Comparison of ENCODE assay signal across 20 cellular contexts in the genomic region with DNA sequence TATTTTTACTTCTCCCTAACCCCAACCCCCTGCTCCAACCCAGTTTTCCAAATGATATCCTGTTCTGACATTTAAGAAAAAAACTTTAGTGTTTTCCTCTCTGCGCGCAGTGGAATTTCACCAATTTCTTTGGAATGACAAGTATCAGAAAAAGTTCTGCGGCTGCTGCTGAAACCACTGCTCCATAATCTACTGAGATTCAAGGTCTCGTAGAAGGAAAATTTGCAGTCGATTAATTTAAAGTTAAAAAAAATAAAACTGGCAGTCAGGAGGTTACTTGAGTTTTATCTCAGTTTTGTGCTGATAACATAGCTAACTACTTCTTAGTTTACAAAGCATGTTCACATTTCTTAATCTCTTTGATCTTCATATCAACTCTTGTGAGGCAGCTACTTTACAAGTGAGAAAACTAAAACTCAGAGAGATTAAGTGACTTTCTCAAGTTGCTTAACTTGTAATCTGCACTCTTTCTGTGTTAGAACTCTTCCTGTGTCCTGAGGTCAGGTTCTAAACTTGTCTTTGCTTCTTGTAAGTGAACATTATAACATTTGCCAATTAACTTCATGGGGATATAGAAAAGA. TPM values are rescaled to one million over a fixed set of nuclear protein-coding genes. Genes with fewer than 3 reads are reported as not detected.
DNase-seq lines count a peak whose midpoint lies in the region; TF ChIP-seq lines count a peak whose summit lies in the region.
"Had no signal": no experiment of that assay in that cellular context is flagged by ENCODE, and none has a peak within 500 bp of the region (broad histone marks: within the 10 kb centered on the region; RNA-seq: fewer than 3 reads in every experiment).

No MANE protein-coding gene starts in this region.

- H3K27ac Mint-ChIP-seq in Caco-2 (ENCODE audit: unreplicated experiment) (peak overlapping the region; percentile 27), nephron progenitor cell (peak overlapping the region; percentile 29)
- H3K27ac Mint-ChIP-seq: activated naive CD8-positive, alpha-beta T cell treated with anti-CD3 and anti-CD28 coated beads, Interleukin-2, amount 10 ng/mL, durations not matched to agents 7 days and 5 days; naive thymus-derived CD8-positive, alpha-beta T cell had no signal

- peaks cover 44% of the 10 kb centered on the region for H3K4me1 Mint-ChIP-seq in Caco-2 (ENCODE audit: low read depth, unreplicated experiment)
- peaks cover 13% of the 10 kb centered on the region for H3K4me1 Mint-ChIP-seq in nephron progenitor cell

- H3K9me3 Mint-ChIP-seq in Caco-2 (ENCODE audit: unreplicated experiment): no peaks in the 10 kb centered on the region
- peaks cover 6% of the 10 kb centered on the region for H3K9me3 Mint-ChIP-seq in nephron progenitor cell
- H3K9me3 Mint-ChIP-seq: activated naive CD8-positive, alpha-beta T cell treated with anti-CD3 and anti-CD28 coated beads, Interleukin-2, amount 10 ng/mL, durations not matched to agents 7 days and 5 days; naive thymus-derived CD8-positive, alpha-beta T cell had no signal

- TF ChIP-seq EP300 in transverse colon (IDR thresholded peaks at IDR 0.05; ENCODE audit: low read depth): no peak

- TF ChIP-seq CTCF in Caco-2 (IDR thresholded peaks at IDR 0.05; ENCODE audit: insufficient read depth in 1 of 2, low read depth in 1 of 2, low read length in 1 of 2, severe bottlenecking in 1 of 2, unreplicated experiment in 1 of 2) (no peak), OCI-LY7 (conservative IDR thresholded peaks at IDR 0.05; ENCODE audit: low read length) (no peak), fibroblast of lung (conservative IDR thresholded peaks at IDR 0.05 in 1 of 2, IDR thresholded peaks at IDR 0.05 in 1 of 2; ENCODE audit: low read depth in 1 of 2, low read length in 2 of 2) (no peak), nephron progenitor cell (IDR thresholded peaks at IDR 0.05) (no peak), transverse colon (IDR thresholded peaks at IDR 0.05) (no peak)

- 0 out of 2 replicates have a peak, but pooled peaks cover 4% of the 10 kb centered on the region for H3K9me3 ChIP-seq in Caco-2
- no peaks in the 10 kb centered on the region for H3K9me3 ChIP-seq in OCI-LY7 (ENCODE audit: low read length)
- no peaks in the 10 kb centered on the region for H3K9me3 ChIP-seq in fibroblast of lung (ENCODE audit: control insufficient read depth, insufficient read depth, low read depth, low read length)
- no peaks in the 10 kb centered on the region for H3K9me3 ChIP-seq in transverse colon
- H3K9me3 ChIP-seq: breast epithelium, right lobe of liver had no signal

- BruUV-seq in Caco-2 (replicated peaks; lab: Mats Ljungman, UMichigan) (no TSS peak), OCI-LY7 (replicated peaks; lab: Mats Ljungman, UMichigan) (no TSS peak)

- H3K4me3 ChIP-seq in Caco-2 (ENCODE audit: low read depth, low read length) (no peak overlapping the region), OCI-LY7 (ENCODE audit: low read depth, low read length, poor library complexity, severe bottlenecking) (no peak overlapping the region), fibroblast of lung (replicated peaks in 1 of 4; ENCODE audit: control extremely low read depth in 1 of 4, insufficient read depth in 1 of 4, low read depth in 3 of 4, low read length in 4 of 4) (no peak overlapping the region), transverse colon (no peak overlapping the region)
- H3K4me3 ChIP-seq: BLaER1 treated with 17β-estradiol and CSF1 and Interleukin-3, amounts not matched to agents 10 nM and 100 nM; breast epithelium; right lobe of liver had no signal

- H4K20me1 ChIP-seq in OCI-LY7 (ENCODE audit: insufficient read depth, low read length): no peaks in the 10 kb centered on the region
- no peaks in the 10 kb centered on the region for H4K20me1 ChIP-seq in fibroblast of lung (ENCODE audit: control insufficient read depth, extremely low read depth, insufficient read depth, low read length)
- H4K20me1 ChIP-seq: BLaER1 treated with 17β-estradiol and CSF1 and Interleukin-3, amounts not matched to agents 10 nM and 100 nM had no signal

- peaks cover 34% of the 10 kb centered on the region for H3K4me1 ChIP-seq in Caco-2
- peaks cover 9% of the 10 kb centered on the region for H3K4me1 ChIP-seq in OCI-LY7 (ENCODE audit: insufficient read depth, low read length, poor library complexity, severe bottlenecking)
- peaks cover 5% of the 10 kb centered on the region for H3K4me1 ChIP-seq in fibroblast of lung (ENCODE audit: control insufficient read depth, extremely low read depth, insufficient read depth, low read length)
- no peaks in the 10 kb centered on the region for H3K4me1 ChIP-seq in transverse colon
- H3K4me1 ChIP-seq: breast epithelium, right lobe of liver had no signal

- H3K36me3 Mint-ChIP-seq in Caco-2 (ENCODE audit: insufficient read depth, unreplicated experiment) (no peaks in the 10 kb centered on the region), nephron progenitor cell (ENCODE audit: low read depth) (no peaks in the 10 kb centered on the region)
- H3K36me3 Mint-ChIP-seq: activated naive CD8-positive, alpha-beta T cell treated with anti-CD3 and anti-CD28 coated beads, Interleukin-2, amount 10 ng/mL, durations not matched to agents 7 days and 5 days had no signal

- no peaks in the 10 kb centered on the region for H3K79me2 ChIP-seq in OCI-LY7 (ENCODE audit: insufficient read depth, low read depth, low read length)
- no peaks in the 10 kb centered on the region for H3K79me2 ChIP-seq in fibroblast of lung (ENCODE audit: control insufficient read depth, insufficient read depth, low read length)

- H3K4me3 Mint-ChIP-seq in Caco-2 (ENCODE audit: unreplicated experiment) (peak overlapping the region; percentile 14), nephron progenitor cell (no peak overlapping the region)
- H3K4me3 Mint-ChIP-seq: activated naive CD8-positive, alpha-beta T cell treated with anti-CD3 and anti-CD28 coated beads, Interleukin-2, amount 10 ng/mL, durations not matched to agents 7 days and 5 days; naive thymus-derived CD8-positive, alpha-beta T cell had no signal

- H3K9me2 ChIP-seq in OCI-LY7 (ENCODE audit: insufficient read depth, low read length): no peaks in the 10 kb centered on the region

- in situ Hi-C loops in transverse colon (cut with MboI; ENCODE audit: low pct_ligation_motif_present in 1 of 4, low pct_unique_long_range_greater_than_20kb in 1 of 4, low sequenced_read_pairs in 3 of 4): no loop called here

- WGBS in transverse colon (ENCODE audit: low coverage in 1 of 2), 2 donors: 82 to 85% methylated on average over 5 of the region's 5 CpGs

- H3K27me3 Mint-ChIP-seq in Caco-2 (ENCODE audit: insufficient read depth, unreplicated experiment) (no peaks in the 10 kb centered on the region), nephron progenitor cell (ENCODE audit: low read depth, poor library complexity) (peaks cover 3% of the 10 kb centered on the region)

- H3K27me3 ChIP-seq in Caco-2 (replicated peaks; ENCODE audit: control insufficient read depth, insufficient read depth, low read length) (no peaks in the 10 kb centered on the region), fibroblast of lung (ENCODE audit: control insufficient read depth, insufficient read depth, low read length) (no peaks in the 10 kb centered on the region), transverse colon (no peaks in the 10 kb centered on the region)
- H3K27me3 ChIP-seq: BLaER1 treated with 17β-estradiol and CSF1 and Interleukin-3, amounts not matched to agents 10 nM and 100 nM; breast epithelium; right lobe of liver had no signal

- DNase-seq in Caco-2: no peak
- DNase-seq in OCI-LY7 (ENCODE audit: low spot score): no peak
- DNase-seq in fibroblast of lung (ENCODE audit: low read depth in 2 of 2): peak in 1 of 2 donors; percentile 73
- DNase-seq in nephron progenitor cell: no peak
- no peak for DNase-seq in hypothalamus (lab: John Stamatoyannopoulos, UW)
- no peak for DNase-seq in activated T-cell treated with anti-CD3 and anti-CD28 coated beads, Interleukin-2, amount 50 U/mL, for 1 hour
- no peak for DNase-seq in NCI-H226
- DNase-seq in transverse colon: no peak
- DNase-seq: activated CD4-positive, alpha-beta T cell treated with anti-CD3 and anti-CD28 coated beads, Interleukin-2, amount 50 U/mL, for 1 hour; activated naive CD8-positive, alpha-beta T cell treated with anti-CD3 and anti-CD28 coated beads, Interleukin-2, amount 10 ng/mL, durations not matched to agents 7 days and 5 days; foreskin fibroblast; hippocampal formation; naive thymus-derived CD8-positive, alpha-beta T cell; NCI-H1417; NCI-H524 treated with DMSO at 0.1 percent for 48 hours; right lobe of liver; RPMI8226; T-helper 9 cell had no signal

- CTCF ChIA-PET in Caco-2 (lab: Charles Lee) (interaction anchor here (0.6 kb wide), 1 partner anchor 225 kb away, joined by 3 read pairs; a partner anchor contains a TSS), OCI-LY7 (lab: Charles Lee; ENCODE audit: unreplicated experiment) (no interaction called here)

- H3K36me3 ChIP-seq in Caco-2 (ENCODE audit: control insufficient read depth, insufficient read depth, low read length) (no peaks in the 10 kb centered on the region), OCI-LY7 (ENCODE audit: insufficient read depth, low read length) (no peaks in the 10 kb centered on the region), fibroblast of lung (ENCODE audit: control insufficient read depth, insufficient read depth, low read length) (no peaks in the 10 kb centered on the region), transverse colon (no peaks in the 10 kb centered on the region)
- H3K36me3 ChIP-seq: BLaER1 treated with 17β-estradiol and CSF1 and Interleukin-3, amounts not matched to agents 10 nM and 100 nM; breast epithelium; right lobe of liver had no signal

- peak overlapping the region; percentile 36; the same call in 1 of the 2 replicates for H2AFZ ChIP-seq in OCI-LY7 (ENCODE audit: low read length)
- H2AFZ ChIP-seq in fibroblast of lung (ENCODE audit: low read length): no peak overlapping the region

- no peak overlapping the region for H3K9ac ChIP-seq in fibroblast of lung (ENCODE audit: insufficient read depth, low read length)
- H3K9ac ChIP-seq: BLaER1 treated with 17β-estradiol and CSF1 and Interleukin-3, amounts not matched to agents 10 nM and 100 nM had no signal

- H3K4me2 ChIP-seq in OCI-LY7 (ENCODE audit: low read length) (no peak overlapping the region), fibroblast of lung (ENCODE audit: extremely low read depth, insufficient read depth, low read length) (peak overlapping the region; percentile 35)

- H3K27ac ChIP-seq in OCI-LY7 (ENCODE audit: low read depth, low read length, poor library complexity, severe bottlenecking) (no peak overlapping the region), fibroblast of lung (ENCODE audit: insufficient read depth, low read length) (no peak overlapping the region), transverse colon (peak overlapping the region in 2 of 4 donors; percentile 29 to 46)
- H3K27ac ChIP-seq: BLaER1 treated with 17β-estradiol and CSF1 and Interleukin-3, amounts not matched to agents 10 nM and 100 nM; breast epithelium; right lobe of liver had no signal

- POLR2A ChIA-PET in Caco-2 (lab: Charles Lee): no interaction called here
- POLR2A ChIA-PET in OCI-LY7 (lab: Charles Lee): interaction anchor here (0.6 kb wide), 1 partner anchor 51 kb away, joined by 3 read pairs; no protein-coding TSS in a partner anchor

- no peak for TF ChIP-seq POLR2A in transverse colon (IDR thresholded peaks at IDR 0.05)

- intact Hi-C loops in Caco-2 (cut with micrococcal nuclease; ENCODE audit: unreplicated experiment) (loop anchor here (2.0 to 5.0 kb wide), 2 partner anchors 18 to 181 kb away; a partner anchor contains a TSS), OCI-LY7 (cut with micrococcal nuclease; ENCODE audit: unreplicated experiment) (loop anchor here (10.0 kb wide), 1 partner anchor 414 kb away; a partner anchor contains a TSS), transverse colon (cut with DNase I; ENCODE audit: low total_unique reads) (no loop called here)

RNA-seq across cellular contexts. Expression of a gene that starts 18.1 kb away (rescaled TPM):
- total RNA-seq in Caco-2 (2022): 140 and 155 TPM in 2 replicates
- total RNA-seq in OCI-LY7 (2014; rRNA removed; shearing (Covaris generic)): 0.25 TPM in 1 of 2 replicates, not detected in the other
- 0.49 TPM in 1 of 2 replicates, not detected in the other for total RNA-seq in OCI-LY7 (2022)
- total RNA-seq in fibroblast of lung: 299 and 343 TPM in 2 replicates
- 377 and 1,187 TPM in 2 replicates for polyA plus RNA-seq in fibroblast of lung
- polyA plus RNA-seq in fibroblast of lung (2012): 287 and 889 TPM in 2 replicates
- polyA minus RNA-seq in fibroblast of lung (ENCODE audit: low replicate concordance): 97.5 and 238 TPM in 2 replicates
- 100 to 1,000 TPM; 162 to 401 (median 226) TPM for total RNA-seq in transverse colon
- total RNA-seq: activated naive CD8-positive, alpha-beta T cell treated with anti-CD3 and anti-CD28 coated beads, Interleukin-2, amount 10 ng/mL, durations not matched to agents 7 days and 5 days; naive thymus-derived CD8-positive, alpha-beta T cell had no signal
- polyA plus RNA-seq: naive thymus-derived CD8-positive, alpha-beta T cell had no signal

Comparison
In these comparisons a context has a peak if more than half of its experiments do, and no peak if none do; other contexts are left out.
1. RNA of a gene that starts 18.1 kb away (total RNA-seq): 299 to 343 TPM in fibroblast of lung, 162 to 401 TPM in transverse colon and 140 to 155 TPM in Caco-2; 0.25 to 0.49 TPM in OCI-LY7; every median in the first group is over 10 times any median in the second.